ENCODE assay signal across 28 cellular contexts in genomic region chr3:69174871-69175737, GRCh38. TPM values are rescaled to one million over a fixed set of nuclear protein-coding genes. Genes with fewer than 3 reads are reported as not detected.
DNase-seq lines count a peak whose midpoint lies in the region; ATAC-seq and TF ChIP-seq lines count a peak whose summit lies in the region.
"Had no signal": no experiment of that assay in that cellular context is flagged by ENCODE, and none has a peak within 500 bp of the region (broad histone marks: within the 10 kb centered on the region; RNA-seq: fewer than 3 reads in every experiment).

No MANE protein-coding gene starts in this region.

- ATAC-seq in Right ventricle myocardium superior (ENCODE audit: poor library complexity), result no peak
- ATAC-seq in thoracic aorta (ENCODE audit: insufficient number of reproducible peaks, low FRiP score, low read depth), result no peak
- no peak for ATAC-seq in GM21423 (IDR thresholded peaks at IDR 0.05; ENCODE audit: unreplicated experiment)
- no peak for ATAC-seq in body of pancreas
- ATAC-seq: A549; activated naive CD8-positive, alpha-beta T cell treated with anti-CD3 and anti-CD28 coated beads, Interleukin-2, amount 50 U/mL, for 24 hours; K562; lower lobe of right lung; naive thymus-derived CD8-positive, alpha-beta T cell; stimulated activated naive CD8-positive, alpha-beta T cell treated with anti-CD3 and anti-CD28 coated beads, Interleukin-15, amount 100 ng/mL, for 72 hours had no signal

- peaks cover 12% of the 10 kb centered on the region for H3K4me1 Mint-ChIP-seq in mesothelial cell of epicardium
- H3K4me1 Mint-ChIP-seq: naive thymus-derived CD8-positive, alpha-beta T cell had no signal

- DNase-seq in cardiac muscle cell (ENCODE audit: low read depth in 1 of 2, low spot score in 1 of 2) (peak in 1 of 2 donors; percentile 36), Right ventricle myocardium superior (no peak), dorsolateral prefrontal cortex (no peak), mesothelial cell of epicardium (ENCODE audit: low spot score in 2 of 2, unreplicated experiment in 2 of 2) (no peak), thoracic aorta (ENCODE audit: low spot score) (no peak), body of pancreas (no peak), AG08396 (ENCODE audit: low spot score) (no peak)
- DNase-seq: activated naive CD8-positive, alpha-beta T cell treated with anti-CD3 and anti-CD28 coated beads, Interleukin-2, amount 50 U/mL, for 24 hours; effector memory CD4-positive, alpha-beta T cell; esophagus squamous epithelium; glutamatergic neuron; H7; lower lobe of right lung; MV-4-11; naive thymus-derived CD8-positive, alpha-beta T cell; NCI-H1694 treated with DMSO at 0.1 percent for 48 hours; NCI-H2227 treated with DMSO at 0.1 percent for 48 hours; NCI-H82; OCI-M1; SHP77 treated with DMSO at 0.1 percent for 48 hours; small intestine; stimulated activated CD4-positive, alpha-beta T cell treated with anti-CD3 and anti-CD28 coated beads, Interleukin-2, amount 100 ng/mL, for 48 hours; stimulated activated naive CD8-positive, alpha-beta T cell treated with anti-CD3 and anti-CD28 coated beads, Interleukin-15, amount 100 ng/mL, for 72 hours had no signal

- H3K4me1 ChIP-seq in cardiac muscle cell (ENCODE audit: low read depth) (no peaks in the 10 kb centered on the region), thoracic aorta (ENCODE audit: control insufficient read depth in 1 of 2, low read depth in 2 of 2) (peaks cover 23 to 30% of the 10 kb centered on the region in 2 donors), body of pancreas (peaks cover 27% of the 10 kb centered on the region)
- H3K4me1 ChIP-seq: BLaER1 had no signal

- no peaks in the 10 kb centered on the region for H3K27me3 Mint-ChIP-seq in mesothelial cell of epicardium (ENCODE audit: low read depth)
- H3K27me3 Mint-ChIP-seq: activated naive CD8-positive, alpha-beta T cell treated with anti-CD3 and anti-CD28 coated beads, Interleukin-2, amount 50 U/mL, for 24 hours; naive thymus-derived CD8-positive, alpha-beta T cell; stimulated activated naive CD8-positive, alpha-beta T cell treated with anti-CD3 and anti-CD28 coated beads, Interleukin-15, amount 100 ng/mL, for 72 hours had no signal

- H3K27ac ChIP-seq in cardiac muscle cell, result peak overlapping the region; percentile 7
- H3K27ac ChIP-seq in dorsolateral prefrontal cortex, result peak overlapping the region; percentile 10 to 96 (median 83)
- H3K27ac ChIP-seq in thoracic aorta, result peak overlapping the region; percentile 2 to 51
- no peak overlapping the region for H3K27ac ChIP-seq in body of pancreas
- H3K27ac ChIP-seq: A549, BLaER1, lower lobe of right lung had no signal

- peaks cover 55% of the 10 kb centered on the region for H3K36me3 Mint-ChIP-seq in mesothelial cell of epicardium
- H3K36me3 Mint-ChIP-seq: naive thymus-derived CD8-positive, alpha-beta T cell had no signal

- H3K9me3 ChIP-seq in cardiac muscle cell (ENCODE audit: low read depth) (no peaks in the 10 kb centered on the region), thoracic aorta (no peaks in the 10 kb centered on the region), body of pancreas (no peaks in the 10 kb centered on the region)
- H3K9me3 ChIP-seq: A549, BLaER1, esophagus squamous epithelium, lower lobe of right lung had no signal

- no peak for TF ChIP-seq CTCF in cardiac muscle cell (IDR thresholded peaks at IDR 0.05; ENCODE audit: low read depth, low read length)
- peak in 1 of 56 donors; percentile 11 for TF ChIP-seq CTCF in dorsolateral prefrontal cortex (IDR thresholded peaks at IDR 0.05 in 54 of 56, conservative IDR thresholded peaks at IDR 0.05 in 2 of 56; ENCODE audit: low read depth in 1 of 56, partially characterized antibody in 56 of 56)
- TF ChIP-seq CTCF in mesothelial cell of epicardium (IDR thresholded peaks at IDR 0.05; ENCODE audit: unreplicated experiment), result no peak
- no peak for TF ChIP-seq CTCF in thoracic aorta (IDR thresholded peaks at IDR 0.05)
- no peak for TF ChIP-seq CTCF in body of pancreas (IDR thresholded peaks at IDR 0.05)

- WGBS in body of pancreas, 2 donors, result 70 to 79% methylated on average over 4 of the region's 4 CpGs

- peak overlapping the region; percentile 75 for H3K27ac Mint-ChIP-seq in mesothelial cell of epicardium
- H3K27ac Mint-ChIP-seq: activated naive CD8-positive, alpha-beta T cell treated with anti-CD3 and anti-CD28 coated beads, Interleukin-2, amount 50 U/mL, for 24 hours; stimulated activated naive CD8-positive, alpha-beta T cell treated with anti-CD3 and anti-CD28 coated beads, Interleukin-15, amount 100 ng/mL, for 72 hours had no signal

- H3K36me3 ChIP-seq in cardiac muscle cell, result peaks cover 71% of the 10 kb centered on the region
- peaks cover 7% of the 10 kb centered on the region for H3K36me3 ChIP-seq in thoracic aorta
- H3K36me3 ChIP-seq in body of pancreas (replicated peaks in 1 of 2; ENCODE audit: insufficient read depth in 1 of 2, low read depth in 2 of 2), result no peaks in the 10 kb centered on the region

- H3K4me3 Mint-ChIP-seq in mesothelial cell of epicardium, result no peak overlapping the region
- H3K4me3 Mint-ChIP-seq: activated naive CD8-positive, alpha-beta T cell treated with anti-CD3 and anti-CD28 coated beads, Interleukin-2, amount 50 U/mL, for 24 hours; naive thymus-derived CD8-positive, alpha-beta T cell; stimulated activated naive CD8-positive, alpha-beta T cell treated with anti-CD3 and anti-CD28 coated beads, Interleukin-15, amount 100 ng/mL, for 72 hours had no signal

- H3K9me3 Mint-ChIP-seq in mesothelial cell of epicardium, result no peaks in the 10 kb centered on the region
- H3K9me3 Mint-ChIP-seq: activated naive CD8-positive, alpha-beta T cell treated with anti-CD3 and anti-CD28 coated beads, Interleukin-2, amount 50 U/mL, for 24 hours; naive thymus-derived CD8-positive, alpha-beta T cell; stimulated activated naive CD8-positive, alpha-beta T cell treated with anti-CD3 and anti-CD28 coated beads, Interleukin-15, amount 100 ng/mL, for 72 hours had no signal

- no peaks in the 10 kb centered on the region for H3K27me3 ChIP-seq in cardiac muscle cell
- H3K27me3 ChIP-seq in dorsolateral prefrontal cortex, result no peaks in the 10 kb centered on the region
- H3K27me3 ChIP-seq in thoracic aorta (replicated peaks; ENCODE audit: insufficient read depth), result no peaks in the 10 kb centered on the region
- no peaks in the 10 kb centered on the region for H3K27me3 ChIP-seq in body of pancreas
- H3K27me3 ChIP-seq: BLaER1, esophagus squamous epithelium had no signal

- no peak for TF ChIP-seq POLR2A in body of pancreas (IDR thresholded peaks at IDR 0.05)

- intact Hi-C loops in Right ventricle myocardium superior (cut with DNase I), result no loop called here
- intact Hi-C loops in dorsolateral prefrontal cortex (cut with DNase I), result no loop called here
- intact Hi-C loops in body of pancreas (cut with DNase I), result no loop called here

- H3K4me3 ChIP-seq in cardiac muscle cell (no peak overlapping the region), dorsolateral prefrontal cortex (peak overlapping the region in 9 of 59 donors; percentile 1 to 37 (median 11)), thoracic aorta (no peak overlapping the region), body of pancreas (no peak overlapping the region)
- H3K4me3 ChIP-seq: A549, BLaER1, esophagus squamous epithelium, K562, lower lobe of right lung had no signal

RNA-seq across cellular contexts. Expression of gene LMOD3, which starts 52.7 kb away (rescaled TPM):
- total RNA-seq in cardiac muscle cell (0.11 and 0.18 TPM in 2 replicates), Right ventricle myocardium superior (148 TPM), dorsolateral prefrontal cortex (1 to 10 TPM in 7 of 120 experiments, under 1 TPM in 106, not detected in 7; 0.13 to 1.2 (median 0.44) TPM), mesothelial cell of epicardium (not detected in 3 replicates), thoracic aorta (not detected), body of pancreas (under 1 TPM in 1 of 2 donors, not detected in 1; 0.33 TPM)
- polyA plus RNA-seq in cardiac muscle cell, result 0.22 and 0.61 TPM in 2 replicates
- total RNA-seq: H7; K562; naive thymus-derived CD8-positive, alpha-beta T cell; pulmonary artery endothelial cell had no signal
- polyA plus RNA-seq: A549 had no signal

Comparison
In these comparisons a context has a peak if more than half of its experiments do, and no peak if none do; other contexts are left out.
1. RNA of gene LMOD3, which starts 52.7 kb away (total RNA-seq): 148 TPM in Right ventricle myocardium superior (single experiment); 0.13 to 1.2 TPM in dorsolateral prefrontal cortex, 0.33 TPM in body of pancreas, 0.11 to 0.18 TPM in cardiac muscle cell, not detected in mesothelial cell of epicardium and not detected in thoracic aorta; every median in the first group is over 10 times any median in the second.
2. H3K27ac ChIP-seq: peak in cardiac muscle cell (single experiment), dorsolateral prefrontal cortex (59 of 59) and thoracic aorta (2 of 2); none in body of pancreas (0 of 4).